1 cellular context compared by ENCODE assay signal in genomic region chr10:25065761-25066476, GRCh38.
A peak's percentile ranks its signal among the peaks of the same experiment; 100 is the strongest.
TF ChIP-seq lines count a peak whose summit lies in the region.

No MANE protein-coding gene starts in this region.

TF ChIP-seq in K562, 482 proteins besides CTCF, POLR2A, EP300 and RAD21:
- TF ChIP-seq TAF15 (IDR thresholded peaks at IDR 0.05; ENCODE audit: low read depth, low read length) (no peak), RBFOX2 (IDR thresholded peaks at IDR 0.05; ENCODE audit: low read depth, low read length) (no peak), ZNF316 (IDR thresholded peaks at IDR 0.05) (peak; percentile 68), ZNF780A (CRISPR knock-in tag; IDR thresholded peaks at IDR 0.05) (no peak), C11orf30 (IDR thresholded peaks at IDR 0.05; ENCODE audit: low read depth) (peak; percentile 50), ZNF655 (CRISPR knock-in tag; IDR thresholded peaks at IDR 0.05) (no peak)
